In the genomic region with DNA sequence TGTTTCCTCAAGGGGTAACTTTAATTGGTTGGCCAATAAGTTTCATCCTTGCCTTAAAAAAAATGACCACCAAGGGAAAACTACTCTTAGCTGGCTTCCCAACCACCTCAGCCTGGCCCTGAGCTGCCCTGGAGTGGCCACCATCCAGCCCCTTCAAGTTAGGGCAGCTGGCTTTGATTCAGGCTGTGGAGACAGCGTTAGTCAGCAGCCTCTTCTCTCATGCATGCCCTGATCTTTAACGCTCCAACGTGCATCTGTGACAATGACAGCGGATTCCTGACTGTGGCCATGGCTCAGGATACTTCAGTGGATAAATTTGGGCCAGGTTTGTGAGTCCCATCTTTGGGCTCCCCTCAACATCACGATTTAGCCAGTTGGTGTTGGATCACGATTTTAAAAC, we compare ENCODE assay signal across 12 cellular contexts.
"Had no signal": no experiment of that assay in that cellular context is flagged by ENCODE, and none has a peak within 500 bp of the region (broad histone marks: within the 10 kb centered on the region; RNA-seq: fewer than 3 reads in every experiment).

No MANE protein-coding gene starts in this region.

- H3K9me3 ChIP-seq: ascending aorta, lower lobe of right lung, right lobe of liver, stomach, upper lobe of right lung had no signal

- H3K4me3 ChIP-seq: ascending aorta, coronary artery, lower lobe of right lung, right lobe of liver, stomach, upper lobe of right lung had no signal

- DNase-seq: activated CD4-positive, alpha-beta T cell treated with anti-CD3 and anti-CD28 coated beads, Interleukin-2, amount 50 U/mL, for 4 hours; activated gamma-delta T cell; foreskin melanocyte; lower lobe of right lung; right lobe of liver; stimulated activated CD4-positive, alpha-beta T cell treated with anti-CD3 and anti-CD28 coated beads, Interleukin-4, amount 100 ng/mL, for 24 hours; stomach; T-helper 2 cell; upper lobe of right lung had no signal

- ATAC-seq: lower lobe of right lung; stimulated activated effector memory CD8-positive, alpha-beta T cell treated with anti-CD3 and anti-CD28 coated beads, Interleukin-12 subunit alpha, Interleukin-12 subunit beta, amount 100 ng/mL, for 72 hours; upper lobe of right lung had no signal

- H3K27ac ChIP-seq: ascending aorta, coronary artery, lower lobe of right lung, right lobe of liver, stomach, upper lobe of right lung had no signal

- H3K27me3 ChIP-seq: ascending aorta, right lobe of liver, stomach had no signal

- H3K4me1 ChIP-seq: lower lobe of right lung, right lobe of liver, stomach, upper lobe of right lung had no signal

- H3K36me3 ChIP-seq: ascending aorta, lower lobe of right lung, right lobe of liver, stomach, upper lobe of right lung had no signal
